9 cellular contexts compared by ENCODE assay signal in genomic region chr9:34701023-34701768, GRCh38. TPM values are rescaled to one million over a fixed set of nuclear protein-coding genes. Genes with fewer than 3 reads are reported as not detected.
A peak's percentile ranks its signal among the peaks of the same experiment; 100 is the strongest.
DNase-seq lines count a peak whose midpoint lies in the region; ATAC-seq and TF ChIP-seq lines count a peak whose summit lies in the region.
"Had no signal": no experiment of that assay in that cellular context is flagged by ENCODE, and none has a peak within 500 bp of the region (broad histone marks: within the 10 kb centered on the region; RNA-seq: fewer than 3 reads in every experiment).

No MANE protein-coding gene starts in this region.

- peaks cover 19% of the 10 kb centered on the region for H3K27me3 Mint-ChIP-seq in activated T-helper 2 cell treated with anti-CD3 and anti-CD28 coated beads, Interferon-gamma antibody, Interleukin-2, Interleukin-4, amounts not matched to agents 10 μg/mL and 5 μg/mL and 100 μg/mL, durations not matched to agents 14 hours and 24 hours and 36 hours (ENCODE audit: low read depth)
- peaks cover 0 to 14% (median 5%) of the 10 kb centered on the region in 5 donors for H3K27me3 Mint-ChIP-seq in naive thymus-derived CD8-positive, alpha-beta T cell

- H3K27ac ChIP-seq in PC-9, result no peak overlapping the region

- no peaks in the 10 kb centered on the region for H4K20me1 ChIP-seq in PC-9 (ENCODE audit: insufficient read depth)

- DNase-seq in ELR (ENCODE audit: low read depth) (peak; percentile 65), HT1080 (ENCODE audit: low read depth) (peak; percentile 53), PC-9 (peak in 1 of 2 experiments; percentile 50), fibroblast of the aortic adventitia (ENCODE audit: low read depth) (peak; percentile 43), AML-193 (lab: John Stamatoyannopoulos, UW) (no peak)
- DNase-seq in activated T-helper 2 cell treated with anti-CD3 and anti-CD28 coated beads, Interferon-gamma antibody, Interleukin-2, Interleukin-4, amounts not matched to agents 10 μg/mL and 5 μg/mL and 100 μg/mL, durations not matched to agents 14 hours and 24 hours and 36 hours (ENCODE audit: low spot score), result peak; percentile 73
- peak; percentile 53 to 84 (median 76) for DNase-seq in naive thymus-derived CD8-positive, alpha-beta T cell
- peak; percentile 56 to 63 for DNase-seq in stimulated activated CD8-positive, alpha-beta memory T cell treated with anti-CD3 and anti-CD28 coated beads, Interleukin-7, amount 100 ng/mL, for 48 hours (ENCODE audit: extremely low read depth in 1 of 2, low read depth in 1 of 2)

- H3K4me1 Mint-ChIP-seq in activated T-helper 2 cell treated with anti-CD3 and anti-CD28 coated beads, Interferon-gamma antibody, Interleukin-2, Interleukin-4, amounts not matched to agents 10 μg/mL and 5 μg/mL and 100 μg/mL, durations not matched to agents 14 hours and 24 hours and 36 hours (ENCODE audit: low read depth), result peaks cover 5% of the 10 kb centered on the region
- peaks cover 4 to 9% (median 5%) of the 10 kb centered on the region in 4 donors for H3K4me1 Mint-ChIP-seq in naive thymus-derived CD8-positive, alpha-beta T cell

- H3K27me3 ChIP-seq in PC-9 (ENCODE audit: insufficient read depth, low read depth), result peaks cover 11% of the 10 kb centered on the region

- CTCF ChIA-PET in PC-9 (lab: Charles Lee), result no interaction called here

- H3K4me2 ChIP-seq in PC-9, result peak overlapping the region; percentile 88

- no peaks in the 10 kb centered on the region for H3K36me3 ChIP-seq in PC-9 (ENCODE audit: low read depth)

- no peaks in the 10 kb centered on the region for H3K79me2 ChIP-seq in PC-9 (ENCODE audit: low read depth)

- H3K9me2 ChIP-seq in PC-9 (ENCODE audit: insufficient read depth), result no peaks in the 10 kb centered on the region

- no peaks in the 10 kb centered on the region for H3F3A ChIP-seq in PC-9 (ENCODE audit: insufficient read depth, low read depth)

- peak; percentile 77 for TF ChIP-seq CTCF in PC-9 (conservative IDR thresholded peaks at IDR 0.05)
- TF ChIP-seq CTCF in fibroblast of the aortic adventitia (IDR thresholded peaks at IDR 0.05; ENCODE audit: insufficient read depth, low read length), result peak; percentile 89

- ATAC-seq in naive thymus-derived CD8-positive, alpha-beta T cell, result peak; percentile 87 to 88

- POLR2A ChIA-PET in PC-9 (lab: Charles Lee; ENCODE audit: unreplicated experiment), result no interaction called here
- POLR2A ChIA-PET in naive thymus-derived CD8-positive, alpha-beta T cell (lab: Charles Lee), result interaction anchor here (2.2 kb wide), 1 partner anchor 36 kb away, joined by 6 read pairs; no protein-coding TSS in a partner anchor

- H3K4me3 ChIP-seq in PC-9 (peak overlapping the region; percentile 59), fibroblast of the aortic adventitia (ENCODE audit: low read depth, low read length) (peak overlapping the region; percentile 69)

- H3K36me3 Mint-ChIP-seq in activated T-helper 2 cell treated with anti-CD3 and anti-CD28 coated beads, Interferon-gamma antibody, Interleukin-2, Interleukin-4, amounts not matched to agents 10 μg/mL and 5 μg/mL and 100 μg/mL, durations not matched to agents 14 hours and 24 hours and 36 hours (ENCODE audit: low read depth), result no peaks in the 10 kb centered on the region
- H3K36me3 Mint-ChIP-seq in naive thymus-derived CD8-positive, alpha-beta T cell, result no peaks in the 10 kb centered on the region

- H3K9me3 Mint-ChIP-seq in activated T-helper 2 cell treated with anti-CD3 and anti-CD28 coated beads, Interferon-gamma antibody, Interleukin-2, Interleukin-4, amounts not matched to agents 10 μg/mL and 5 μg/mL and 100 μg/mL, durations not matched to agents 14 hours and 24 hours and 36 hours, result no peaks in the 10 kb centered on the region
- no peaks in the 10 kb centered on the region for H3K9me3 Mint-ChIP-seq in naive thymus-derived CD8-positive, alpha-beta T cell

- H2AFZ ChIP-seq in PC-9, result peak overlapping the region; percentile 84

- intact Hi-C loops in PC-9 (cut with micrococcal nuclease; ENCODE audit: unreplicated experiment), result no loop called here
- intact Hi-C loops in activated T-helper 2 cell treated with anti-CD3 and anti-CD28 coated beads, Interferon-gamma antibody, Interleukin-2, Interleukin-4, amounts not matched to agents 10 μg/mL and 5 μg/mL and 100 μg/mL, durations not matched to agents 14 hours and 24 hours and 36 hours (cut with micrococcal nuclease), result loop anchor here (1.0 kb wide), 1 partner anchor 395 kb away; the partner anchor contains the start of gene PIGO

- H3K4me1 ChIP-seq in PC-9 (replicated peaks; ENCODE audit: insufficient read depth), result no peaks in the 10 kb centered on the region

- no peak overlapping the region for H3K4me3 Mint-ChIP-seq in activated T-helper 2 cell treated with anti-CD3 and anti-CD28 coated beads, Interferon-gamma antibody, Interleukin-2, Interleukin-4, amounts not matched to agents 10 μg/mL and 5 μg/mL and 100 μg/mL, durations not matched to agents 14 hours and 24 hours and 36 hours (ENCODE audit: low read depth)
- H3K4me3 Mint-ChIP-seq in naive thymus-derived CD8-positive, alpha-beta T cell, result peak overlapping the region; percentile 50 to 88 (median 65)

- H3K9me3 ChIP-seq in PC-9 (ENCODE audit: insufficient read depth, low read depth), result no peaks in the 10 kb centered on the region

- H3K27ac Mint-ChIP-seq in activated T-helper 2 cell treated with anti-CD3 and anti-CD28 coated beads, Interferon-gamma antibody, Interleukin-2, Interleukin-4, amounts not matched to agents 10 μg/mL and 5 μg/mL and 100 μg/mL, durations not matched to agents 14 hours and 24 hours and 36 hours, result no peak overlapping the region
- peak overlapping the region in 1 of 10 donors; percentile 52 for H3K27ac Mint-ChIP-seq in naive thymus-derived CD8-positive, alpha-beta T cell

- BruUV-seq in PC-9 (replicated peaks; lab: Mats Ljungman, UMichigan), result no TSS peak

RNA-seq across cellular contexts. Expression of gene CCL21, which starts 8.7 kb away (rescaled TPM):
- not detected in 2 replicates for total RNA-seq in HT1080 (2014; rRNA removed; shearing (Covaris generic))
- polyA plus RNA-seq in HT1080 (2015; cell fraction: cytosol; rRNA removed), result not detected in 2 replicates
- not detected in 2 replicates for polyA plus RNA-seq in HT1080 (2015; cell fraction: nucleus; rRNA removed)
- not detected in 2 replicates for total RNA-seq in PC-9 (2021)
- total RNA-seq in activated T-helper 2 cell treated with anti-CD3 and anti-CD28 coated beads, Interferon-gamma antibody, Interleukin-2, Interleukin-4, amounts not matched to agents 10 μg/mL and 5 μg/mL and 100 μg/mL, durations not matched to agents 14 hours and 24 hours and 36 hours, result not detected in 2 replicates
- total RNA-seq in fibroblast of the aortic adventitia (ENCODE audit: low replicate concordance), result not detected in 2 replicates
- total RNA-seq in naive thymus-derived CD8-positive, alpha-beta T cell, result not detected
- not detected for polyA plus RNA-seq in naive thymus-derived CD8-positive, alpha-beta T cell

RNA-seq across cellular contexts. Expression of gene CCL19, which starts 10.1 kb away (rescaled TPM):
- total RNA-seq in HT1080 (2014; rRNA removed; shearing (Covaris generic)), result not detected in 2 replicates
- polyA plus RNA-seq in HT1080 (2015; cell fraction: cytosol; rRNA removed), result not detected in 2 replicates
- polyA plus RNA-seq in HT1080 (2015; cell fraction: nucleus; rRNA removed), result not detected in 2 replicates
- total RNA-seq in PC-9 (2021), result not detected in 2 replicates
- total RNA-seq in activated T-helper 2 cell treated with anti-CD3 and anti-CD28 coated beads, Interferon-gamma antibody, Interleukin-2, Interleukin-4, amounts not matched to agents 10 μg/mL and 5 μg/mL and 100 μg/mL, durations not matched to agents 14 hours and 24 hours and 36 hours, result not detected in 2 replicates
- total RNA-seq in fibroblast of the aortic adventitia (ENCODE audit: low replicate concordance), result not detected in 2 replicates
- total RNA-seq in naive thymus-derived CD8-positive, alpha-beta T cell, result not detected
- polyA plus RNA-seq in naive thymus-derived CD8-positive, alpha-beta T cell, result not detected
- total RNA-seq: glomerular endothelial cell had no signal

RNA-seq across cellular contexts. Expression of gene CCL27, which starts 38.7 kb away (rescaled TPM):
- total RNA-seq in HT1080 (2014; rRNA removed; shearing (Covaris generic)), result 0.26 TPM in 1 of 2 replicates, not detected in the other
- polyA plus RNA-seq in HT1080 (2015; cell fraction: cytosol; rRNA removed), result 0.12 TPM in 1 of 2 replicates, not detected in the other
- polyA plus RNA-seq in HT1080 (2015; cell fraction: nucleus; rRNA removed), result not detected in 2 replicates
- total RNA-seq in PC-9 (2021), result 0.44 and 0.98 TPM in 2 replicates
- 0.25 and 0.55 TPM in 2 replicates for total RNA-seq in activated T-helper 2 cell treated with anti-CD3 and anti-CD28 coated beads, Interferon-gamma antibody, Interleukin-2, Interleukin-4, amounts not matched to agents 10 μg/mL and 5 μg/mL and 100 μg/mL, durations not matched to agents 14 hours and 24 hours and 36 hours
- total RNA-seq in fibroblast of the aortic adventitia (ENCODE audit: low replicate concordance), result not detected in 2 replicates
- total RNA-seq in naive thymus-derived CD8-positive, alpha-beta T cell, result not detected
- not detected for polyA plus RNA-seq in naive thymus-derived CD8-positive, alpha-beta T cell
- total RNA-seq: glomerular endothelial cell had no signal

RNA-seq across cellular contexts. Expression of gene IL11RA, which starts 49.2 kb away (rescaled TPM):
- total RNA-seq in HT1080 (2014; rRNA removed; shearing (Covaris generic)), result 4.8 and 6.2 TPM in 2 replicates
- polyA plus RNA-seq in HT1080 (2015; cell fraction: cytosol; rRNA removed), result 4.5 TPM in 2 replicates
- 12.8 and 15.5 TPM in 2 replicates for polyA plus RNA-seq in HT1080 (2015; cell fraction: nucleus; rRNA removed)
- total RNA-seq in PC-9 (2021) (8.5 and 8.7 TPM in 2 replicates), fibroblast of the aortic adventitia (ENCODE audit: low replicate concordance) (23.8 and 26.7 TPM in 2 replicates)
- total RNA-seq in activated T-helper 2 cell treated with anti-CD3 and anti-CD28 coated beads, Interferon-gamma antibody, Interleukin-2, Interleukin-4, amounts not matched to agents 10 μg/mL and 5 μg/mL and 100 μg/mL, durations not matched to agents 14 hours and 24 hours and 36 hours, result 27.4 and 33.8 TPM in 2 replicates
- total RNA-seq in naive thymus-derived CD8-positive, alpha-beta T cell, result 100 to 1,000 TPM; 135 to 144 TPM
- 1 to 10 TPM; 5.1 to 7.7 (median 6.1) TPM for polyA plus RNA-seq in naive thymus-derived CD8-positive, alpha-beta T cell

RNA-seq across cellular contexts. Expression of gene GALT, which starts 54.7 kb away (rescaled TPM):
- total RNA-seq in HT1080 (2014; rRNA removed; shearing (Covaris generic)), result 11.2 and 15.0 TPM in 2 replicates
- 8.5 and 10.6 TPM in 2 replicates for polyA plus RNA-seq in HT1080 (2015; cell fraction: cytosol; rRNA removed)
- 67.3 and 83.4 TPM in 2 replicates for polyA plus RNA-seq in HT1080 (2015; cell fraction: nucleus; rRNA removed)
- total RNA-seq in PC-9 (2021) (13.5 and 18.2 TPM in 2 replicates), fibroblast of the aortic adventitia (ENCODE audit: low replicate concordance) (22.8 and 26.8 TPM in 2 replicates)
- total RNA-seq in activated T-helper 2 cell treated with anti-CD3 and anti-CD28 coated beads, Interferon-gamma antibody, Interleukin-2, Interleukin-4, amounts not matched to agents 10 μg/mL and 5 μg/mL and 100 μg/mL, durations not matched to agents 14 hours and 24 hours and 36 hours, result 74.3 and 78.4 TPM in 2 replicates
- total RNA-seq in naive thymus-derived CD8-positive, alpha-beta T cell, result 100 to 1,000 TPM; 170 to 181 TPM
- polyA plus RNA-seq in naive thymus-derived CD8-positive, alpha-beta T cell, result 10 to 100 TPM; 38.2 to 46.7 (median 42.0) TPM

Comparison
In these comparisons a context has a peak if more than half of its experiments do, and no peak if none do; other contexts are left out.
1. DNase-seq: peak in ELR (single experiment), HT1080 (single experiment), activated T-helper 2 cell treated with anti-CD3 and anti-CD28 coated beads, Interferon-gamma antibody, Interleukin-2, Interleukin-4, amounts not matched to agents 10 μg/mL and 5 μg/mL and 100 μg/mL, durations not matched to agents 14 hours and 24 hours and 36 hours (single experiment), fibroblast of the aortic adventitia (single experiment), naive thymus-derived CD8-positive, alpha-beta T cell (10 of 10) and stimulated activated CD8-positive, alpha-beta memory T cell treated with anti-CD3 and anti-CD28 coated beads, Interleukin-7, amount 100 ng/mL, for 48 hours (2 of 2); none in AML-193 (0 of 2).